ENCODE assay signal across 18 cellular contexts in the genomic region with DNA sequence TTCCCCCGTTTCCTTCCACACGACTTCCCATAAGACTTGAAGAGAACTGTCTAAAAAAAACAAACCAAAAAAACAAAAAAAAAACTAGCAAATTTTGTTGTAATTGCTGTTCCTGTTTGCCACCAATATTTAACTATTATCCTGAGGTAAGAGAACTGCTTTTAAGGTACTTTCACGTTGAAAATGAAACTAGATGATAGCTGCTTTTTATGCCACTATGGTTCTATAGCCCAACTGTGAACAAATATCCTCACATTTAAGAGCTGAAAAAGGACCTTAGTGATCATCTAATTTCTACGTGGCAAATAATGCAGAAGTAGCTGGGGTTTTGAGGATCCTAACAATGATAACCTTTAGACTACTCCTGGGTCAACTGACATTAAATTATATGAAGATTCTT.
A peak's percentile ranks its signal among the peaks of the same experiment; 100 is the strongest.
DNase-seq lines count a peak whose midpoint lies in the region; ATAC-seq and TF ChIP-seq lines count a peak whose summit lies in the region.
"Had no signal": no experiment of that assay in that cellular context is flagged by ENCODE, and none has a peak within 500 bp of the region (broad histone marks: within the 10 kb centered on the region; RNA-seq: fewer than 3 reads in every experiment).

No MANE protein-coding gene starts in this region.

- H3K4me2 ChIP-seq in PC-9: no peak overlapping the region
- H3K4me2 ChIP-seq: BLaER1 treated with 17β-estradiol and CSF1 and Interleukin-3, amounts not matched to agents 10 nM and 100 nM had no signal

- H3K36me3 ChIP-seq in PC-9 (ENCODE audit: low read depth): no peaks in the 10 kb centered on the region
- H3K36me3 ChIP-seq: tibial artery had no signal

- intact Hi-C loops in CD4-positive, alpha-beta T cell (cut with DNase I, micrococcal nuclease): no loop called here
- intact Hi-C loops in PC-9 (cut with micrococcal nuclease; ENCODE audit: unreplicated experiment): no loop called here

- DNase-seq in CD4-positive, alpha-beta T cell: no peak
- peak; percentile 34 for DNase-seq in GM10248 (ENCODE audit: extremely low spot score)
- DNase-seq in PC-9: no peak
- DNase-seq in mesothelial cell of epicardium (ENCODE audit: low spot score in 2 of 2, unreplicated experiment in 2 of 2): no peak
- no peak for DNase-seq in 8988T
- no peak for DNase-seq in DMS114 treated with DMSO at 0.1 percent for 48 hours (lab: John Stamatoyannopoulos, UW; ENCODE audit: unreplicated experiment)
- no peak for DNase-seq in WTC11 (ENCODE audit: low spot score)
- DNase-seq: activated CD4-positive, CD25-positive, alpha-beta regulatory T cell treated with anti-CD3 and anti-CD28 coated beads, Interleukin-2, amount 50 U/mL, for 72 hours; DND-41; KG1; left colon; NCI-H1092; NCI-H2171; posterior cingulate gyrus; stimulated activated CD4-positive, alpha-beta T cell treated with anti-CD3 and anti-CD28 coated beads, Interleukin-4, amount 100 ng/mL, for 24 hours; tibial artery had no signal

- no peaks in the 10 kb centered on the region for H3K9me2 ChIP-seq in PC-9 (ENCODE audit: insufficient read depth)

- H3K27me3 ChIP-seq in CD4-positive, alpha-beta T cell (ENCODE audit: control insufficient read depth, insufficient read depth, low read length): no peaks in the 10 kb centered on the region
- H3K27me3 ChIP-seq in PC-9 (ENCODE audit: insufficient read depth, low read depth): no peaks in the 10 kb centered on the region
- H3K27me3 ChIP-seq: BLaER1 treated with 17β-estradiol and CSF1 and Interleukin-3, amounts not matched to agents 10 nM and 100 nM; tibial artery had no signal

- CTCF ChIA-PET in CD4-positive, alpha-beta T cell (lab: Charles Lee): no interaction called here
- CTCF ChIA-PET in GM10248 (lab: Yijun Ruan, JAX) (interaction anchor here (0.9 to 2.3 kb wide), 5 partner anchors 9 to 102 kb away, joined by 3 to 6 read pairs (median 5); a partner anchor contains a TSS), PC-9 (lab: Charles Lee) (interaction anchor here (0.7 kb wide), 1 partner anchor 20 kb away, joined by 3 read pairs; no protein-coding TSS in a partner anchor), WTC11 (lab: Charles Lee) (no interaction called here)

- H3K4me3 ChIP-seq in PC-9: no peak overlapping the region
- H3K4me3 ChIP-seq: BLaER1 treated with 17β-estradiol and CSF1 and Interleukin-3, amounts not matched to agents 10 nM and 100 nM; skin epidermis; tibial artery had no signal

- no TSS peak for BruUV-seq in PC-9 (replicated peaks; lab: Mats Ljungman, UMichigan)

- H4K20me1 ChIP-seq in PC-9 (ENCODE audit: insufficient read depth): no peaks in the 10 kb centered on the region

- no peaks in the 10 kb centered on the region for H3K27me3 Mint-ChIP-seq in CD4-positive, alpha-beta T cell
- no peaks in the 10 kb centered on the region for H3K27me3 Mint-ChIP-seq in mesothelial cell of epicardium (ENCODE audit: low read depth)
- H3K27me3 Mint-ChIP-seq in WTC11 (ENCODE audit: low read depth): no peaks in the 10 kb centered on the region

- peak overlapping the region; percentile 61 for H3K4me3 Mint-ChIP-seq in CD4-positive, alpha-beta T cell
- no peak overlapping the region for H3K4me3 Mint-ChIP-seq in mesothelial cell of epicardium
- no peak overlapping the region for H3K4me3 Mint-ChIP-seq in WTC11

- peaks cover 23% of the 10 kb centered on the region for H3K36me3 Mint-ChIP-seq in CD4-positive, alpha-beta T cell (ENCODE audit: low read depth)
- H3K36me3 Mint-ChIP-seq in mesothelial cell of epicardium: peaks cover 4% of the 10 kb centered on the region
- H3K36me3 Mint-ChIP-seq in WTC11: 0 out of 2 replicates have a peak, but pooled peaks cover 2% of the 10 kb centered on the region

- no peak overlapping the region for H3K27ac ChIP-seq in CD4-positive, alpha-beta T cell (ENCODE audit: low read depth, low read length)
- H3K27ac ChIP-seq in PC-9: peak overlapping the region; percentile 96; the same call in 1 of the 2 replicates
- H3K27ac ChIP-seq: BLaER1 treated with 17β-estradiol and CSF1 and Interleukin-3, amounts not matched to agents 10 nM and 100 nM; tibial artery had no signal

- H2AFZ ChIP-seq in PC-9: no peak overlapping the region

- no peaks in the 10 kb centered on the region for H3K9me3 ChIP-seq in CD4-positive, alpha-beta T cell (ENCODE audit: control insufficient read depth, low read length)
- H3K9me3 ChIP-seq in PC-9 (ENCODE audit: insufficient read depth, low read depth): no peaks in the 10 kb centered on the region
- H3K9me3 ChIP-seq: tibial artery had no signal

- no peak for ATAC-seq in CD4-positive, alpha-beta T cell (ENCODE audit: poor library complexity)
- no peak for ATAC-seq in WTC11
- ATAC-seq: left colon had no signal

- H3K27ac Mint-ChIP-seq in CD4-positive, alpha-beta T cell: peak overlapping the region; percentile 75
- peak overlapping the region; percentile 81 for H3K27ac Mint-ChIP-seq in mesothelial cell of epicardium
- H3K27ac Mint-ChIP-seq in WTC11: no peak overlapping the region

- peaks cover 30% of the 10 kb centered on the region for H3F3A ChIP-seq in PC-9 (ENCODE audit: insufficient read depth, low read depth)

- H3K4me1 Mint-ChIP-seq in CD4-positive, alpha-beta T cell (ENCODE audit: low read depth): peaks cover 16% of the 10 kb centered on the region
- H3K4me1 Mint-ChIP-seq in mesothelial cell of epicardium (peaks cover 26% of the 10 kb centered on the region), WTC11 (peaks cover 3% of the 10 kb centered on the region)

- peaks cover 26% of the 10 kb centered on the region for H3K79me2 ChIP-seq in PC-9 (ENCODE audit: low read depth)

- no peak for TF ChIP-seq CTCF in CD4-positive, alpha-beta T cell (IDR thresholded peaks at IDR 0.05)
- TF ChIP-seq CTCF in GM10248 (IDR thresholded peaks at IDR 0.05; ENCODE audit: control extremely low read depth, extremely low read depth, low read depth, missing control alignments): no peak
- TF ChIP-seq CTCF in PC-9 (conservative IDR thresholded peaks at IDR 0.05): no peak
- TF ChIP-seq CTCF in mesothelial cell of epicardium (IDR thresholded peaks at IDR 0.05; ENCODE audit: unreplicated experiment): no peak
- TF ChIP-seq CTCF in WTC11 (IDR thresholded peaks at IDR 0.05): no peak

- POLR2A ChIA-PET in CD4-positive, alpha-beta T cell (lab: Charles Lee): interaction anchor here (0.7 kb wide), 1 partner anchor 94 kb away, joined by 3 read pairs; no protein-coding TSS in a partner anchor
- POLR2A ChIA-PET in GM10248 (lab: Yijun Ruan, JAX) (interaction anchor here (0.7 kb wide), 1 partner anchor 50 kb away, joined by 3 read pairs; no protein-coding TSS in a partner anchor), PC-9 (lab: Charles Lee; ENCODE audit: unreplicated experiment) (interaction anchor here (0.5 kb wide), 1 partner anchor 16 kb away, joined by 3 read pairs; no protein-coding TSS in a partner anchor), WTC11 (lab: Charles Lee) (no interaction called here)

- H3K4me1 ChIP-seq in PC-9 (replicated peaks; ENCODE audit: insufficient read depth): peaks cover 61% of the 10 kb centered on the region
- H3K4me1 ChIP-seq: tibial artery had no signal

- no peaks in the 10 kb centered on the region for H3K9me3 Mint-ChIP-seq in CD4-positive, alpha-beta T cell
- H3K9me3 Mint-ChIP-seq in mesothelial cell of epicardium (peaks cover 6% of the 10 kb centered on the region), WTC11 (peaks cover 6% of the 10 kb centered on the region)

TF ChIP-seq in WTC11, 78 proteins besides CTCF, POLR2A, EP300 and RAD21:
- no peak for TF ChIP-seq ZNF317 (CRISPR knock-in tag; IDR thresholded peaks at IDR 0.05; ENCODE audit: borderline replicate concordance, low read depth)
- TF ChIP-seq, protein P1, sequence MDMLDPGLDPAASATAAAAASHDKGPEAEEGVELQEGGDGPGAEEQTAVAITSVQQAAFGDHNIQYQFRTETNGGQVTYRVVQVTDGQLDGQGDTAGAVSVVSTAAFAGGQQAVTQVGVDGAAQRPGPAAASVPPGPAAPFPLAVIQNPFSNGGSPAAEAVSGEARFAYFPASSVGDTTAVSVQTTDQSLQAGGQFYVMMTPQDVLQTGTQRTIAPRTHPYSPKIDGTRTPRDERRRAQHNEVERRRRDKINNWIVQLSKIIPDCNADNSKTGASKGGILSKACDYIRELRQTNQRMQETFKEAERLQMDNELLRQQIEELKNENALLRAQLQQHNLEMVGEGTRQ (CRISPR knock-in tag; IDR thresholded peaks at IDR 0.05): no peak
- TF ChIP-seq GRHL2 (CRISPR knock-in tag; IDR thresholded peaks at IDR 0.05; ENCODE audit: insufficient replicate concordance, severe bottlenecking): no peak
- no peak for TF ChIP-seq HMGA2 (CRISPR knock-in tag; IDR thresholded peaks at IDR 0.05)
- TF ChIP-seq PRRX2 (CRISPR knock-in tag; IDR thresholded peaks at IDR 0.05): no peak
TF ChIP-seq in WTC11: peak in this region for 0.

Comparison
In these comparisons a context has a peak if more than half of its experiments do, and no peak if none do; other contexts are left out.
1. CTCF ChIA-PET loops: an anchor here in GM10248 (0.9 to 2.3 kb wide) and PC-9 (0.7 kb wide); none called in CD4-positive, alpha-beta T cell and WTC11.